8 cellular contexts compared by ENCODE assay signal in the genomic region with DNA sequence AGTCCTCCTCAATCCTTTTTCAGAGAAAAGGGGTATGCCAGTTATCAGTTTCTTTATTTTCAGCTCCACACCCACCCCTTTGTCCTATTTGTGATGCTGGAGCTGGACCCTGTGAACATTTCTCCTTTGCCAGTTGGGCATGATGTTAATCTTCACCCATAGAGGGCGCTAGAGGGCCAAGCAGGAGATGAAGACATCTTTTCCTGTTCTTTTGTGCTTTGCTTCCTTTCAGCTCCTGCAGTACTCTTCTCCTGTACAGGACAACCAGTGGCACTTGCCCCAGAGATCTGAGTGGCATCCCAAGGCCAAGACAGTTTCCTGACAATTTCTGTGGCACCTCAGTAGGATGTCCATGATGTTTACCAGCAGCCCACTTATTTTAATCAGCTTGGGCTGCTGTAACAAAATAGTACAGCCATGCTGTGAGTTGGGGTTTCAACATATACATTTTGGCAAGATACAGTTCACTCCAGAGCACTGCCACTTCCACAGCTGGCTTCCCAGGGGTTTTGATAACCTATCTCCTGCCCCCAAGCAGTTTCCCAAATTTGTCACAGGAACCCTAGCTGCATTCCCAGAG. TPM values are rescaled to one million over a fixed set of nuclear protein-coding genes. Genes with fewer than 3 reads are reported as not detected.
DNase-seq lines count a peak whose midpoint lies in the region; ATAC-seq and TF ChIP-seq lines count a peak whose summit lies in the region.

No MANE protein-coding gene starts in this region.

- DNase-seq in activated CD4-positive, CD25-positive, alpha-beta regulatory T cell (lab: John Stamatoyannopoulos, UW) = peak; percentile 3 to 19 (median 10)
- DNase-seq in NCI-H128 (lab: John Stamatoyannopoulos, UW; ENCODE audit: unreplicated experiment) (peak; percentile 30), T-helper 2 cell (peak in 4 of 5 experiments; percentile 27 to 82 (median 40)), left lung (peak in 1 of 2 donors; percentile 43)
- peak; percentile 21 to 24 for DNase-seq in stimulated activated CD8-positive, alpha-beta memory T cell treated with anti-CD3 and anti-CD28 coated beads, Interleukin-2, amount 100 ng/mL, for 1 hour (ENCODE audit: low read depth in 2 of 2)

- no peaks in the 10 kb centered on the region for H3K4me1 Mint-ChIP-seq in brain

- peaks cover 0 to 7% of the 10 kb centered on the region in 2 donors for H3K27me3 ChIP-seq in left lung

- no peak overlapping the region for H3K4me3 Mint-ChIP-seq in brain

- H3K4me1 ChIP-seq in left lung = no peaks in the 10 kb centered on the region

- H3K4me3 ChIP-seq in left lung = no peak overlapping the region

- H3K36me3 ChIP-seq in left lung = no peaks in the 10 kb centered on the region

- no peaks in the 10 kb centered on the region for H3K36me3 Mint-ChIP-seq in brain

- H3K27ac Mint-ChIP-seq in brain = no peak overlapping the region

- peaks cover 0 to 4% (median 0%) of the 10 kb centered on the region in 5 experiments for H3K9me3 Mint-ChIP-seq in brain

- intact Hi-C loops in left lung (cut with DNase I) = no loop called here

- no peaks in the 10 kb centered on the region for H3K9me3 ChIP-seq in left lung

- ATAC-seq in activated CD4-positive, CD25-positive, alpha-beta regulatory T cell treated with anti-CD3 and anti-CD28 coated beads, Interleukin-2, amount 50 U/mL, for 24 hours = no peak
- peak; percentile 91 for ATAC-seq in left lung
- no peak for ATAC-seq in GM21367 (IDR thresholded peaks at IDR 0.05; ENCODE audit: unreplicated experiment)

- TF ChIP-seq CTCF in brain (conservative IDR thresholded peaks at IDR 0.05) = peak; percentile 37 to 56
- peak; percentile 73 to 80 for TF ChIP-seq CTCF in left lung (IDR thresholded peaks at IDR 0.05)

- peaks cover 7% of the 10 kb centered on the region for H3K27me3 Mint-ChIP-seq in brain

- H3K27ac ChIP-seq in left lung = no peak overlapping the region

RNA-seq across cellular contexts. Expression of gene SAA2, which starts 4.6 kb away (rescaled TPM):
- polyA plus RNA-seq in brain (ENCODE audit: insufficient read depth, low read depth, low replicate concordance) = not detected
- total RNA-seq in left lung = 10 to 100 TPM in 1 of 2 donors, under 1 TPM in 1; 0.38 to 92.5 TPM

RNA-seq across cellular contexts. Expression of gene SAA4, which starts 7.3 kb away (rescaled TPM):
- not detected for polyA plus RNA-seq in brain (ENCODE audit: insufficient read depth, low read depth, low replicate concordance)
- 1 to 10 TPM in 1 of 2 donors, not detected in 1; 3.7 TPM for total RNA-seq in left lung

RNA-seq across cellular contexts. Expression of gene SAA1, which starts 22.2 kb away (rescaled TPM):
- 3.4 TPM for polyA plus RNA-seq in brain (ENCODE audit: insufficient read depth, low read depth, low replicate concordance)
- total RNA-seq in left lung = 100 to 1,000 TPM in 1 of 2 donors, under 1 TPM in 1; 0.58 to 194 TPM
